In genomic region chr12:63843613-63844390, GRCh38 we compare ENCODE assay signal across 1 cellular context.
TF ChIP-seq lines count a peak whose summit lies in the region.

No MANE protein-coding gene starts in this region.

TF ChIP-seq in HepG2, 621 proteins besides CTCF, POLR2A, EP300 and RAD21 (continued from another document and continues in another):
- TF ChIP-seq DZIP1 (CRISPR knock-in tag; IDR thresholded peaks at IDR 0.05) (no peak), MED8 (CRISPR knock-in tag; IDR thresholded peaks at IDR 0.05; ENCODE audit: insufficient replicate concordance) (no peak), GLMP (CRISPR knock-in tag; IDR thresholded peaks at IDR 0.05; ENCODE audit: borderline replicate concordance) (no peak), ZMAT3 (CRISPR knock-in tag; conservative IDR thresholded peaks at IDR 0.05) (peak; percentile 75; the same call in 1 of the 2 replicates), MED1 (CRISPR knock-in tag; IDR thresholded peaks at IDR 0.05) (peak; percentile 82), TARDBP (CRISPR knock-in tag; IDR thresholded peaks at IDR 0.05) (peak; percentile 81), HNF1A (IDR thresholded peaks at IDR 0.05; ENCODE audit: low read depth) (no peak), HNF1A (CRISPR knock-in tag; IDR thresholded peaks at IDR 0.05; ENCODE audit: borderline replicate concordance) (0 out of 2 replicates have a peak, but pooled peaks have one; percentile 66), FOXP4 (CRISPR knock-in tag; IDR thresholded peaks at IDR 0.05) (peak; percentile 56; the same call in 1 of the 2 replicates), SRY (CRISPR knock-in tag; IDR thresholded peaks at IDR 0.05) (no peak), CEBPB (IDR thresholded peaks at IDR 0.05; ENCODE audit: borderline replicate concordance, low read depth, low read length) (no peak), FOXJ3 (CRISPR knock-in tag; IDR thresholded peaks at IDR 0.05; ENCODE audit: borderline replicate concordance) (no peak), ZNF138 (CRISPR knock-in tag; IDR thresholded peaks at IDR 0.05; ENCODE audit: low read depth) (peak; percentile 33; the same call in 1 of the 2 replicates), HMG20A (CRISPR knock-in tag; IDR thresholded peaks at IDR 0.05; ENCODE audit: borderline replicate concordance) (peak; percentile 14; the same call in 1 of the 2 replicates), ZNF746 (CRISPR knock-in tag; IDR thresholded peaks at IDR 0.05) (no peak; the same call in 1 of the 2 replicates), POLR2G (IDR thresholded peaks at IDR 0.05; ENCODE audit: low read depth, low read length) (peak; percentile 48), ARID2 (CRISPR knock-in tag; IDR thresholded peaks at IDR 0.05; ENCODE audit: borderline replicate concordance) (no peak), MXI1 (IDR thresholded peaks at IDR 0.05; ENCODE audit: borderline replicate concordance, low read depth, low read length) (peak; percentile 84; the same call in 1 of the 3 replicates), FOXC1 (CRISPR knock-in tag; IDR thresholded peaks at IDR 0.05; ENCODE audit: borderline replicate concordance) (peak; percentile 61; the same call in 1 of the 2 replicates), PAXIP1 (CRISPR knock-in tag; conservative IDR thresholded peaks at IDR 0.05) (peak; percentile 8), TAF1 (CRISPR knock-in tag; IDR thresholded peaks at IDR 0.05) (peak; percentile 62), ESRRA (CRISPR knock-in tag; IDR thresholded peaks at IDR 0.05; ENCODE audit: low read depth) (peak; percentile 63), ZNF274 (CRISPR knock-in tag; IDR thresholded peaks at IDR 0.05) (peak; percentile 81), ZNF468 (CRISPR knock-in tag; IDR thresholded peaks at IDR 0.05) (peak; percentile 64; the same call in 1 of the 2 replicates), ZC3H4 (CRISPR knock-in tag; IDR thresholded peaks at IDR 0.05; ENCODE audit: borderline replicate concordance) (no peak), GLI4 (CRISPR knock-in tag; IDR thresholded peaks at IDR 0.05; ENCODE audit: borderline replicate concordance) (no peak; the same call in 1 of the 2 replicates), ZNF776 (CRISPR knock-in tag; IDR thresholded peaks at IDR 0.05) (peak; percentile 93; the same call in 1 of the 2 replicates), KDM3A (CRISPR knock-in tag; IDR thresholded peaks at IDR 0.05; ENCODE audit: low read depth) (peak; percentile 97), ZMYM4 (CRISPR knock-in tag; IDR thresholded peaks at IDR 0.05) (peak; percentile 88), FOXK1 (CRISPR knock-in tag; IDR thresholded peaks at IDR 0.05; ENCODE audit: borderline replicate concordance, low read depth) (peak; percentile 68; the same call in 1 of the 2 replicates), ZNF558 (CRISPR knock-in tag; IDR thresholded peaks at IDR 0.05; ENCODE audit: borderline replicate concordance) (peak; percentile 54; the same call in 1 of the 2 replicates), NCOR1 (IDR thresholded peaks at IDR 0.05; ENCODE audit: borderline replicate concordance, low read length) (no peak), SALL2 (CRISPR knock-in tag; IDR thresholded peaks at IDR 0.05) (peak; percentile 92), THAP11 (CRISPR knock-in tag; IDR thresholded peaks at IDR 0.05) (peak; percentile 74), ZBTB38 (CRISPR knock-in tag; IDR thresholded peaks at IDR 0.05) (peak; percentile 83), TSC22D2 (CRISPR knock-in tag; IDR thresholded peaks at IDR 0.05; ENCODE audit: borderline replicate concordance) (peak; percentile 72; the same call in 1 of the 2 replicates), NR2C2 (CRISPR knock-in tag; IDR thresholded peaks at IDR 0.05; ENCODE audit: borderline replicate concordance) (peak; percentile 73; the same call in 1 of the 2 replicates), SMC3 (IDR thresholded peaks at IDR 0.05; ENCODE audit: low read length) (peak; percentile 32; the same call in 1 of the 2 replicates), ZNF263 (CRISPR knock-in tag; IDR thresholded peaks at IDR 0.05) (no peak; the same call in 1 of the 2 replicates), RCOR2 (CRISPR knock-in tag; IDR thresholded peaks at IDR 0.05) (0 out of 2 replicates have a peak, but pooled peaks have one; percentile 14), ZNF768 (CRISPR knock-in tag; IDR thresholded peaks at IDR 0.05) (peak; percentile 64), ZFP82 (CRISPR knock-in tag; IDR thresholded peaks at IDR 0.05; ENCODE audit: borderline replicate concordance) (peak; percentile 49; the same call in 1 of the 2 replicates), ZNF605 (CRISPR knock-in tag; IDR thresholded peaks at IDR 0.05) (peak; percentile 60; the same call in 1 of the 2 replicates), BHLHE40 (IDR thresholded peaks at IDR 0.05; ENCODE audit: low read length) (peak; percentile 74), ARID4A (CRISPR knock-in tag; IDR thresholded peaks at IDR 0.05; ENCODE audit: borderline replicate concordance) (peak; percentile 85; the same call in 1 of the 2 replicates)
